Comparison of ENCODE assay signal across 11 cellular contexts in genomic region chr1:89363196-89363595, GRCh38. TPM values are rescaled to one million over a fixed set of nuclear protein-coding genes. Genes with fewer than 3 reads are reported as not detected.
A peak's percentile ranks its signal among the peaks of the same experiment; 100 is the strongest.
DNase-seq lines count a peak whose midpoint lies in the region; ATAC-seq and TF ChIP-seq lines count a peak whose summit lies in the region.
"Had no signal": no experiment of that assay in that cellular context is flagged by ENCODE, and none has a peak within 500 bp of the region (broad histone marks: within the 10 kb centered on the region; RNA-seq: fewer than 3 reads in every experiment).

No MANE protein-coding gene starts in this region.

- peak overlapping the region; percentile 74 for H3K27ac Mint-ChIP-seq in activated T-helper 17 cell treated with anti-CD3 and anti-CD28 coated beads, Interleukin-2, amount 50 U/mL, for 72 hours
- H3K27ac Mint-ChIP-seq in type B pancreatic cell, result peak overlapping the region; percentile 66

- H3K4me3 Mint-ChIP-seq in activated T-helper 17 cell treated with anti-CD3 and anti-CD28 coated beads, Interleukin-2, amount 50 U/mL, for 72 hours, result peak overlapping the region; percentile 71
- no peak overlapping the region for H3K4me3 Mint-ChIP-seq in type B pancreatic cell
- H3K4me3 Mint-ChIP-seq: neural crest cell had no signal

- no peaks in the 10 kb centered on the region for H3K27me3 Mint-ChIP-seq in activated T-helper 17 cell treated with anti-CD3 and anti-CD28 coated beads, Interleukin-2, amount 50 U/mL, for 72 hours
- H3K27me3 Mint-ChIP-seq in type B pancreatic cell, result peaks cover 4% of the 10 kb centered on the region

- DNase-seq in left ventricle myocardium inferior (no peak), right atrium auricular region (ENCODE audit: low spot score) (no peak), type B pancreatic cell (ENCODE audit: extremely low spot score, unreplicated experiment) (no peak), AML-193 (lab: John Stamatoyannopoulos, UW) (no peak), transverse colon (no peak), A172 (ENCODE audit: low spot score) (no peak)
- DNase-seq: dermis blood vessel endothelial cell, NCI-H82 had no signal

- H3K4me3 ChIP-seq in left ventricle myocardium inferior (no peak overlapping the region), right atrium auricular region (no peak overlapping the region), transverse colon (no peak overlapping the region)

- TF ChIP-seq EP300 in transverse colon (IDR thresholded peaks at IDR 0.05; ENCODE audit: low read depth), result no peak

- no peaks in the 10 kb centered on the region for H3K9me3 Mint-ChIP-seq in activated T-helper 17 cell treated with anti-CD3 and anti-CD28 coated beads, Interleukin-2, amount 50 U/mL, for 72 hours
- no peaks in the 10 kb centered on the region for H3K9me3 Mint-ChIP-seq in type B pancreatic cell
- H3K9me3 Mint-ChIP-seq: neural crest cell had no signal

- no peaks in the 10 kb centered on the region for H3K36me3 Mint-ChIP-seq in activated T-helper 17 cell treated with anti-CD3 and anti-CD28 coated beads, Interleukin-2, amount 50 U/mL, for 72 hours (ENCODE audit: low read depth)
- no peaks in the 10 kb centered on the region for H3K36me3 Mint-ChIP-seq in type B pancreatic cell

- intact Hi-C loops in left ventricle myocardium inferior (cut with micrococcal nuclease), result no loop called here
- intact Hi-C loops in transverse colon (cut with DNase I; ENCODE audit: low total_unique reads), result no loop called here

- TF ChIP-seq CTCF in left ventricle myocardium inferior (IDR thresholded peaks at IDR 0.05; ENCODE audit: borderline replicate concordance), result no peak
- no peak for TF ChIP-seq CTCF in right atrium auricular region (IDR thresholded peaks at IDR 0.05)
- TF ChIP-seq CTCF in type B pancreatic cell (conservative IDR thresholded peaks at IDR 0.05), result no peak
- no peak for TF ChIP-seq CTCF in transverse colon (IDR thresholded peaks at IDR 0.05)

- TF ChIP-seq POLR2A in transverse colon (IDR thresholded peaks at IDR 0.05), result no peak

- WGBS in transverse colon (ENCODE audit: low coverage in 1 of 2), 2 donors, result 43 to 50% methylated on average over 1 of the region's 1 CpG

- H3K9me3 ChIP-seq in left ventricle myocardium inferior (replicated peaks) (no peaks in the 10 kb centered on the region), right atrium auricular region (no peaks in the 10 kb centered on the region), transverse colon (no peaks in the 10 kb centered on the region)

- in situ Hi-C loops in transverse colon (cut with MboI; ENCODE audit: low pct_ligation_motif_present in 1 of 4, low pct_unique_long_range_greater_than_20kb in 1 of 4, low sequenced_read_pairs in 3 of 4), result loop anchor here in 3 of 4 donors (5.0 to 25.0 kb wide), 3 partner anchors 276 to 361 kb away; partner anchors contain the start of gene GBP3 (in 1 of the 3)

- no peaks in the 10 kb centered on the region for H3K36me3 ChIP-seq in left ventricle myocardium inferior
- no peaks in the 10 kb centered on the region for H3K36me3 ChIP-seq in right atrium auricular region
- H3K36me3 ChIP-seq in transverse colon, result no peaks in the 10 kb centered on the region

- no peaks in the 10 kb centered on the region for H3K27me3 ChIP-seq in left ventricle myocardium inferior (ENCODE audit: low read depth)
- no peaks in the 10 kb centered on the region for H3K27me3 ChIP-seq in right atrium auricular region
- no peaks in the 10 kb centered on the region for H3K27me3 ChIP-seq in transverse colon

- peak; percentile 70 for ATAC-seq in HG03025 (IDR thresholded peaks at IDR 0.05; ENCODE audit: low FRiP score, unreplicated experiment)
- ATAC-seq in activated T-helper 17 cell treated with anti-CD3 and anti-CD28 coated beads, Interleukin-2, amount 50 U/mL, for 72 hours (replicated peaks), result peak; percentile 93

- H3K27ac ChIP-seq in left ventricle myocardium inferior (replicated peaks), result peak overlapping the region; percentile 57
- no peak overlapping the region for H3K27ac ChIP-seq in right atrium auricular region
- H3K27ac ChIP-seq in transverse colon, result no peak overlapping the region

- peaks cover 16% of the 10 kb centered on the region for H3K4me1 ChIP-seq in left ventricle myocardium inferior
- peaks cover 0 to 14% of the 10 kb centered on the region in 2 donors for H3K4me1 ChIP-seq in right atrium auricular region
- peaks cover 0 to 14% (median 0%) of the 10 kb centered on the region in 4 donors for H3K4me1 ChIP-seq in transverse colon

- peaks cover 17% of the 10 kb centered on the region for H3K4me1 Mint-ChIP-seq in activated T-helper 17 cell treated with anti-CD3 and anti-CD28 coated beads, Interleukin-2, amount 50 U/mL, for 72 hours
- peaks cover 24% of the 10 kb centered on the region for H3K4me1 Mint-ChIP-seq in type B pancreatic cell (ENCODE audit: unreplicated experiment)

RNA-seq across cellular contexts. Expression of gene GBP6, which starts 0.7 kb away (rescaled TPM):
- total RNA-seq in left ventricle myocardium inferior (0.08 TPM), right atrium auricular region (under 1 TPM in 1 of 2 donors, not detected in 1; 0.19 TPM), type B pancreatic cell (ENCODE audit: low replicate concordance) (0.14 and 0.29 TPM in 2 replicates), transverse colon (not detected)
- under 1 TPM; 0.28 to 0.58 TPM for total RNA-seq in activated T-helper 17 cell treated with anti-CD3 and anti-CD28 coated beads, Interleukin-2, amount 50 U/mL, for 72 hours
- total RNA-seq in A172 (2014; rRNA removed; shearing (Covaris generic)), result not detected in 2 replicates
- total RNA-seq: neural crest cell had no signal
